8 cellular contexts compared by ENCODE assay signal in the genomic region with DNA sequence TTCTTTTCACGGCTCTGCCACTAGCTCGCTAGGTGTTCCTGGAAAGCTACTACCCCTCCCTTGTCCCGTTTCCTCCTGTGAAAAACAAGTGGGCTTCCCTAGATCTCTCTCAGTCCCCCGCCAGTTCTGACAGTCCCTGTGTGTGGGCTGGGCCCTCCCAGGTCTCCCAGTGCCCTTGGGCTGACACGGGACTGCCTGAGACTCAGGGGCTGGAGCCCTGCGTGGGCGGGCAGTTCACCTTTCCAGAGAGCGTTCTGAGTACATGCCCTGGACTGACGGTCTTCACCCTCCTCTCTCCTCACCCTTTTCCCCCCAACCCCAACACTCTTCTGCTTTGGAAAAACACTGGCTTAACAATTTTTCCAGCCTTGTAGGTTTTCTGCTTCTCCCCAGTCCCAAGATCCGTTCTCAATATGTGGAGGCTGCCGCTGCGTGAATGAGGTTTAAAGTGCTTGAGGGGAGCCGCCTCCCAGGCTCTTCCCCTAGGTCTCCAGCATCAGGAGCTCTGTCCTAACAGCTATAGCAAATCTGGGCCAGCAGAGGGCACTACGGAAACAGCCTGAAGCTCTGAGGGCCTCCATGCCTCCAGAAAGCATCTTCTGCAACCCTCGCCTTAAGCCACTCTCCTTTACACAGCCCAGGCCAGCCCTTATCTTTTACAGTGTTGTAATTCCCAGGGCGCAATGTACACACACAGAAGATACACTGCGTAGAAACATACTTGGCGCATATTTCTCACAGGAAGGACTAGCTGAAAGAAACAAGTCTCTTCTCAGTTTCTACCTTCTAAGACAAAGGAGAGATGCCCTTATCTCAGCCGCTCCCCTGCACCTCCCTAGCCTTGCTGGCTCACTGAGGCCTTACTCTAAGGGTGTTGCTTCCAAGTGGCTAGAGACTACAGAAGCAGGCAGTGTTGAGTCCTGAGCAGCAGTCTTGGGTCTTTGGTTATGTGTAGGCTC. TPM values are rescaled to one million over a fixed set of nuclear protein-coding genes. Genes with fewer than 3 reads are reported as not detected.
A peak's percentile ranks its signal among the peaks of the same experiment; 100 is the strongest.
DNase-seq lines count a peak whose midpoint lies in the region; ATAC-seq and TF ChIP-seq lines count a peak whose summit lies in the region.

No MANE protein-coding gene starts in this region.

- H2BK12ac ChIP-seq in neuronal stem cell (ENCODE audit: low read length): no peak overlapping the region

- DNase-seq in NCI-H748 treated with DMSO at 0.1 percent for 48 hours (lab: John Stamatoyannopoulos, UW) (peak; percentile 7), iPS DF 19.7 (ENCODE audit: low read depth, low spot score) (peak; percentile 59), neuronal stem cell (ENCODE audit: low spot score) (no peak)
- DNase-seq in activated CD8-positive, alpha-beta memory T cell treated with anti-CD3 and anti-CD28 coated beads, Interleukin-2, amount 50 U/mL, for 48 hours: peak; percentile 68
- DNase-seq in stimulated activated CD4-positive, alpha-beta T cell treated with anti-CD3 and anti-CD28 coated beads, TNF-alpha, amount 100 ng/mL, for 48 hours (ENCODE audit: low read depth in 3 of 3): peak; percentile 16 to 30 (median 23)

- H4K91ac ChIP-seq in neuronal stem cell (ENCODE audit: low read depth, low read length, poor library complexity): no peak overlapping the region

- no peaks in the 10 kb centered on the region for H3K79me1 ChIP-seq in neuronal stem cell (ENCODE audit: low read depth, low read length)

- no peak overlapping the region for H3K23ac ChIP-seq in neuronal stem cell (ENCODE audit: low read depth, low read length, poor library complexity)

- H2AFZ ChIP-seq in neuronal stem cell (ENCODE audit: low read length): no peak overlapping the region

- no peak overlapping the region for H2BK120ac ChIP-seq in neuronal stem cell (ENCODE audit: low read depth, low read length)

- no peak overlapping the region for H3K4me3 ChIP-seq in neuronal stem cell (ENCODE audit: low read length in 2 of 2)

- no peak overlapping the region for H4K8ac ChIP-seq in neuronal stem cell (ENCODE audit: low read depth, low read length)

- H3K4ac ChIP-seq in neuronal stem cell (ENCODE audit: low read length): no peak overlapping the region

- H3K18ac ChIP-seq in neuronal stem cell (ENCODE audit: low read length): no peak overlapping the region

- no peak overlapping the region for H3K14ac ChIP-seq in neuronal stem cell (ENCODE audit: low read length)

- WGBS in neuronal stem cell (ENCODE audit: extremely low coverage in 2 of 2, insufficient read length in 2 of 2, insufficient replicate concordance in 1 of 2), 2 donors: no CpG with 5 or more reads among the region's 19 CpGs

- no peak overlapping the region for H2AK5ac ChIP-seq in neuronal stem cell (ENCODE audit: low read depth, low read length)

- peaks cover 0 to 5% of the 10 kb centered on the region in 2 donors for H3K4me1 ChIP-seq in neuronal stem cell (ENCODE audit: control insufficient read depth in 2 of 2, insufficient read depth in 1 of 2, low read depth in 1 of 2, low read length in 2 of 2)

- no peaks in the 10 kb centered on the region for H3K27me3 ChIP-seq in neuronal stem cell (ENCODE audit: control insufficient read depth in 3 of 3, insufficient read depth in 3 of 3, low read depth in 1 of 3, low read length in 3 of 3)

- no peak overlapping the region for H3K4me2 ChIP-seq in neuronal stem cell (ENCODE audit: insufficient read depth, low read length, poor library complexity, severe bottlenecking)

- peak; percentile 74 for ATAC-seq in HG02938 (IDR thresholded peaks at IDR 0.05; ENCODE audit: unreplicated experiment)

- no peak overlapping the region for H2BK15ac ChIP-seq in neuronal stem cell (ENCODE audit: low read length)

- H3K9ac ChIP-seq in neuronal stem cell (ENCODE audit: low read depth, low read length, poor library complexity): no peak overlapping the region

- no peak overlapping the region for H2BK5ac ChIP-seq in neuronal stem cell (ENCODE audit: low read length)

- TF ChIP-seq CTCF in 22Rv1 (IDR thresholded peaks at IDR 0.05): peak; percentile 95
- TF ChIP-seq CTCF in GM12872 (IDR thresholded peaks at IDR 0.05; ENCODE audit: insufficient read depth, low read depth, low read length): peak; percentile 86

- no peaks in the 10 kb centered on the region for H3K36me3 ChIP-seq in neuronal stem cell (replicated peaks in 1 of 2; ENCODE audit: control insufficient read depth in 2 of 2, insufficient read depth in 2 of 2, low read length in 2 of 2)

- H3K9me3 ChIP-seq in neuronal stem cell (replicated peaks in 1 of 2; ENCODE audit: control insufficient read depth in 2 of 2, insufficient read depth in 1 of 2, low read depth in 1 of 2, low read length in 2 of 2): peaks cover 0 to 5% of the 10 kb centered on the region in 2 donors

- H3K27ac ChIP-seq in 22Rv1: no peak overlapping the region
- no peak overlapping the region for H3K27ac ChIP-seq in neuronal stem cell (replicated peaks; ENCODE audit: low read length)

RNA-seq across cellular contexts. Expression of gene DCD, which starts 10.4 kb away (rescaled TPM):
- polyA plus RNA-seq in neuronal stem cell (2013, experiment 1 of 2): not detected
- polyA plus RNA-seq in neuronal stem cell (2013, experiment 2 of 2): not detected

RNA-seq across cellular contexts. Expression of gene LACRT, which starts 23.9 kb away (rescaled TPM):
- polyA plus RNA-seq in neuronal stem cell (2013, experiment 1 of 2): not detected
- not detected for polyA plus RNA-seq in neuronal stem cell (2013, experiment 2 of 2)
